ENCODE assay signal across 1 cellular context in the genomic region with DNA sequence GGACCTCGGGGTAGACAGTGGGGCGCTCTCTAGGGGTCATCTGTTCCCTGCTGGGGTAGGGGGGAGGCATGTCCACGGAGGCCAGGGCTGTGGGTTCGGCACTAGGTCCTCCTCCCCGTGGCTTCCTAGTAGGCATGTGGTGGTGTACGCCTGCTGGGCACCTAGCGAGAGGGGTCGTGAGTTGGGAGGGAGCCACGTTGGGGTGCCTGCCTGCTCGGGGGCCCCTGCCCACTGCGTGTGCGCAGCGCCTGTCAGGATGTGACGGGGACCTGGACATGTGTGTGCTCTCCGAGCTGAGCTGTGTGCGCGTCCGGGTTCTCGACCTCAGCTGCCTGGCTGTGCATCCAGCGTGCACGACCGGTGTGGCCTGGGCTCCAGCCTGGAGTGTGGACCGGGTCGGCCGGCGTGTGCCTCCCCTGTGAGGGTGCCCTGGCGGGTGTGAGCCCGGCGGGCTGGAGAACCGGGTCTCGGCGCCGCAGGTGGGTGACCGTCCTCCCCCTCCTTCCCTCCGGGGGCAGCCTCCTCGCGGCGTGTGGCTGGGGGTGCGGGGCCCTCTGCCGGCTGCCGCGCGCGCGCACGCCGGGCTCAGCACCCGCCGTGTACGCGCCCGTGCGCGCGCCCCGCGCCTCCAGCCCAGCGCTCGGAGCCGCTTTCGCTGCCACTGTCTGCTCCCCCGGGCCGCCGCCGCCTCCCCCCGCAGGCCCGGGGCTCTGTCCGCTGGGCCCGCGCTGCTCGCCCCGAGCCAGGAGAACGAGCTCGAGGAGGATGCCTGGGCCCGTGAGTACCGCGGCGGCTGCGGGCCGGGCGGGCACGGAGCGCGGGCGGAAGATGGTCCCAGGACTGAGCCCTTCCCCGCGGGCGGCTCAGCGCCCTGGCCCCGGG.
TF ChIP-seq lines count a peak whose summit lies in the region.

A gene with protein sequence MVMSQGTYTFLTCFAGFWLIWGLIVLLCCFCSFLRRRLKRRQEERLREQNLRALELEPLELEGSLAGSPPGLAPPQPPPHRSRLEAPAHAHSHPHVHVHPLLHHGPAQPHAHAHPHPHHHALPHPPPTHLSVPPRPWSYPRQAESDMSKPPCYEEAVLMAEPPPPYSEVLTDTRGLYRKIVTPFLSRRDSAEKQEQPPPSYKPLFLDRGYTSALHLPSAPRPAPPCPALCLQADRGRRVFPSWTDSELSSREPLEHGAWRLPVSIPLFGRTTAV (plus strand): TSS at position 631 of the 882 bp plus-strand sequence. CDS start 8,254 bp downstream, outside the sequence.

TF ChIP-seq in H1, 55 proteins besides CTCF, POLR2A, EP300 and RAD21:
- TF ChIP-seq KDM4A (IDR thresholded peaks at IDR 0.05; ENCODE audit: low read depth, low read length, severe bottlenecking) (peak; percentile 34), RFX5 (IDR thresholded peaks at IDR 0.05; ENCODE audit: borderline replicate concordance, low read depth, low read length) (no peak), JUND (IDR thresholded peaks at IDR 0.05; ENCODE audit: low read length) (no peak), SIN3A (conservative IDR thresholded peaks at IDR 0.05 in 1 of 2, IDR thresholded peaks at IDR 0.05 in 1 of 2; ENCODE audit: low read depth in 1 of 2, low read length in 2 of 2) (0 out of 4 replicates have a peak, but pooled peaks of 1 of the 2 experiments have one; percentile 36), POLR2AphosphoS5 (IDR thresholded peaks at IDR 0.05; ENCODE audit: low read depth, low read length) (peak; percentile 82; the same call in 1 of the 2 replicates)
- TF ChIP-seq, protein P1, sequence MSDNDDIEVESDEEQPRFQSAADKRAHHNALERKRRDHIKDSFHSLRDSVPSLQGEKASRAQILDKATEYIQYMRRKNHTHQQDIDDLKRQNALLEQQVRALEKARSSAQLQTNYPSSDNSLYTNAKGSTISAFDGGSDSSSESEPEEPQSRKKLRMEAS (IDR thresholded peaks at IDR 0.05) = peak; percentile 23; the same call in 1 of the 2 replicates
